In the genomic region with DNA sequence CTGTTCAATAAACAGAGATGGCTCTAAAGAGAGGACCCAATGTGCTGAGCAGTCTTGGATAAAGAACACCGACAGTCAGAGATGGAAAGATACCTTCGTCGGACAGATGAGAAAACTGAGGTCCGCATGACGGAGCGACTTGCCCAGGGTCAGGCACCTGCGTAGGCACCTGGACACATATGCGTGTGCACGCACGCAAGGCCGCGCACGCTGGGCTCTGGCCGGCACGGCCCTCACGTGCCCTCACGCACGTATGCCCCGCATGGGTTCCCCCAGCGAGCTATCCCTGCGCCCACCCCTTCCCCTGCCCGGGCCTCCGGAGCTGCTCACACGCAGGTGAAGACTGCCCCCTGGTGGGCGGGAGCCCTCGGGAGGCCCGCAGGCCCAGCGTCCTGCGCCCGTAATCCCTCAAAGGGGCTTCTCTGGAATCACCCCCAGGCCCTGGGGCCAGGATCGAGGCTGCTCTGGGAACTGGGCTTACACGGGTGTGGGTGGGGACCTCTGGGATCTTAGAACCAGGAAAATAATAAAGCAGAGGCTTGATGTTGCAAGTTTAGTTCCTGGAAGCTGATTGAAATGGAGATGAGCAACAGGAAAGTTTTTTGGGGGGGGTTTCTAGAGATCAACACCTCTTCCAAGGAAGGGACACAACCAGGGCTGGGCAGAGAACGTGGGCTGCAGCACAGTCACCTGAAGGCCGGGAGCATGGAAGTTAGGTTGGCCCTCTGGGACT, we compare ENCODE assay signal across 8 cellular contexts.
DNase-seq lines count a peak whose midpoint lies in the region; ATAC-seq, FAIRE-seq and TF ChIP-seq lines count a peak whose summit lies in the region.

No MANE protein-coding gene starts in this region.

- H3K79me1 ChIP-seq in neuronal stem cell (ENCODE audit: low read depth, low read length), result no peaks in the 10 kb centered on the region

- peak overlapping the region; percentile 61 for H3K4me3 Mint-ChIP-seq in activated T-helper 17 cell treated with anti-CD3 and anti-CD28 coated beads, Interleukin-2, amount 50 U/mL, for 72 hours

- no peaks in the 10 kb centered on the region for H3K36me3 Mint-ChIP-seq in activated T-helper 17 cell treated with anti-CD3 and anti-CD28 coated beads, Interleukin-2, amount 50 U/mL, for 72 hours (ENCODE audit: low read depth)

- WGBS in neuronal stem cell (ENCODE audit: extremely low coverage in 2 of 2, insufficient read length in 2 of 2, insufficient replicate concordance in 1 of 2), 2 donors, result no CpG with 5 or more reads among the region's 34 CpGs
- 12 to 26% (median 15%) methylated on average over 19 to 34 of the region's 34 CpGs for WGBS in stomach, 5 donors

- no peak overlapping the region for H2BK120ac ChIP-seq in neuronal stem cell (ENCODE audit: low read depth, low read length)

- H2AFZ ChIP-seq in OCI-LY7 (ENCODE audit: low read length) (no peak overlapping the region), neuronal stem cell (ENCODE audit: low read length) (peak overlapping the region; percentile 79)

- peak; percentile 80 for DNase-seq in A673 (ENCODE audit: low spot score)
- peak; percentile 66 for DNase-seq in GM19239 (ENCODE audit: insufficient read length, low spot score)
- DNase-seq in OCI-LY7 (ENCODE audit: low spot score), result peak; percentile 34
- DNase-seq in fibroblast of peridontal ligament (ENCODE audit: extremely low read depth), result peak; percentile 52
- peak; percentile 77 for DNase-seq in neuronal stem cell (ENCODE audit: low spot score)
- DNase-seq in stomach, result peak; percentile 61
- no peak for DNase-seq in SIG-M5 treated with dmso at 0.1 percent for 504 hours (lab: John Stamatoyannopoulos, UW; ENCODE audit: unreplicated experiment)

- H3K9ac ChIP-seq in neuronal stem cell (ENCODE audit: low read depth, low read length, poor library complexity), result no peak overlapping the region

- intact Hi-C loops in A673 (cut with micrococcal nuclease; ENCODE audit: unreplicated experiment) (loop anchor here (5.0 kb wide), 2 partner anchors 104 to 1059 kb away; a partner anchor contains a TSS), OCI-LY7 (cut with micrococcal nuclease; ENCODE audit: unreplicated experiment) (no loop called here), stomach (cut with DNase I; ENCODE audit: low total_unique reads) (no loop called here)

- H4K20me1 ChIP-seq in OCI-LY7 (ENCODE audit: insufficient read depth, low read length), result no peaks in the 10 kb centered on the region

- peak overlapping the region; percentile 92 for H3K18ac ChIP-seq in neuronal stem cell (ENCODE audit: low read length)

- H3K79me2 ChIP-seq in OCI-LY7 (ENCODE audit: insufficient read depth, low read depth, low read length), result no peaks in the 10 kb centered on the region

- H3K14ac ChIP-seq in neuronal stem cell (ENCODE audit: low read length), result no peak overlapping the region

- no peak overlapping the region for H4K91ac ChIP-seq in neuronal stem cell (ENCODE audit: low read depth, low read length, poor library complexity)

- no peaks in the 10 kb centered on the region for H3K9me2 ChIP-seq in OCI-LY7 (ENCODE audit: insufficient read depth, low read length)

- H3K27ac Mint-ChIP-seq in activated T-helper 17 cell treated with anti-CD3 and anti-CD28 coated beads, Interleukin-2, amount 50 U/mL, for 72 hours, result peak overlapping the region; percentile 80

- BruUV-seq in A673 (replicated peaks; lab: Mats Ljungman, UMichigan) (no TSS peak), OCI-LY7 (replicated peaks; lab: Mats Ljungman, UMichigan) (no TSS peak)

- FAIRE-seq in GM19239 (lab: Jason Lieb, UNC), result no peak

- no peaks in the 10 kb centered on the region for H3K9me3 Mint-ChIP-seq in activated T-helper 17 cell treated with anti-CD3 and anti-CD28 coated beads, Interleukin-2, amount 50 U/mL, for 72 hours

- no peak overlapping the region for H3K4ac ChIP-seq in neuronal stem cell (ENCODE audit: low read length)

- no peak overlapping the region for H3K27ac ChIP-seq in A673 (ENCODE audit: low read depth, low read length, poor library complexity, severe bottlenecking)
- no peak overlapping the region for H3K27ac ChIP-seq in OCI-LY7 (ENCODE audit: low read depth, low read length, poor library complexity, severe bottlenecking)
- no peak overlapping the region for H3K27ac ChIP-seq in neuronal stem cell (replicated peaks; ENCODE audit: low read length)
- H3K27ac ChIP-seq in stomach, result peak overlapping the region in 1 of 5 donors; percentile 30

- peak; percentile 79 for ATAC-seq in activated T-helper 17 cell treated with anti-CD3 and anti-CD28 coated beads, Interleukin-2, amount 50 U/mL, for 72 hours (replicated peaks)

- no peaks in the 10 kb centered on the region for H3K27me3 ChIP-seq in A673 (replicated peaks; ENCODE audit: insufficient read depth, low read depth, low read length, poor library complexity)
- H3K27me3 ChIP-seq in neuronal stem cell (ENCODE audit: control insufficient read depth in 3 of 3, insufficient read depth in 3 of 3, low read depth in 1 of 3, low read length in 3 of 3), result no peaks in the 10 kb centered on the region
- H3K27me3 ChIP-seq in stomach, result peaks cover 0 to 11% (median 0%) of the 10 kb centered on the region in 3 donors

- peak overlapping the region; percentile 42 for H2AK5ac ChIP-seq in neuronal stem cell (ENCODE audit: low read depth, low read length)

- no peak overlapping the region for H4K8ac ChIP-seq in neuronal stem cell (ENCODE audit: low read depth, low read length)

- peaks cover 7% of the 10 kb centered on the region for H3K9me3 ChIP-seq in A673 (ENCODE audit: low read depth, low read length, poor library complexity, severe bottlenecking)
- peaks cover 1% of the 10 kb centered on the region; the same call in 1 of the 2 replicates for H3K9me3 ChIP-seq in OCI-LY7 (ENCODE audit: low read length)
- H3K9me3 ChIP-seq in neuronal stem cell (replicated peaks in 1 of 2; ENCODE audit: control insufficient read depth in 2 of 2, insufficient read depth in 1 of 2, low read depth in 1 of 2, low read length in 2 of 2), result peaks cover 0 to 1% of the 10 kb centered on the region in 2 donors
- peaks cover 0 to 12% (median 4%) of the 10 kb centered on the region in 4 donors for H3K9me3 ChIP-seq in stomach

- H3K4me3 ChIP-seq in A673 (ENCODE audit: low read depth, low read length, poor library complexity, severe bottlenecking) (no peak overlapping the region), OCI-LY7 (ENCODE audit: low read depth, low read length, poor library complexity, severe bottlenecking) (no peak overlapping the region), neuronal stem cell (ENCODE audit: low read length in 2 of 2) (no peak overlapping the region), stomach (peak overlapping the region; percentile 7 to 20 (median 14))

- H3K36me3 ChIP-seq in A673 (ENCODE audit: insufficient read depth, low read length, poor library complexity, severe bottlenecking) (no peaks in the 10 kb centered on the region), OCI-LY7 (ENCODE audit: insufficient read depth, low read length) (no peaks in the 10 kb centered on the region), neuronal stem cell (replicated peaks in 1 of 2; ENCODE audit: control insufficient read depth in 2 of 2, insufficient read depth in 2 of 2, low read length in 2 of 2) (no peaks in the 10 kb centered on the region), stomach (peaks cover 0 to 8% (median 0%) of the 10 kb centered on the region in 4 donors)

- peak overlapping the region; percentile 26 for H2BK12ac ChIP-seq in neuronal stem cell (ENCODE audit: low read length)

- H3K4me1 Mint-ChIP-seq in activated T-helper 17 cell treated with anti-CD3 and anti-CD28 coated beads, Interleukin-2, amount 50 U/mL, for 72 hours, result peaks cover 20% of the 10 kb centered on the region

- CTCF ChIA-PET in A673 (lab: Charles Lee) (interaction anchor here (1.0 kb wide), 1 partner anchor 106 kb away, joined by 5 read pairs; no protein-coding TSS in a partner anchor), OCI-LY7 (lab: Charles Lee; ENCODE audit: unreplicated experiment) (interaction anchor here (0.6 kb wide), 1 partner anchor 1239 kb away, joined by 3 read pairs; no protein-coding TSS in a partner anchor)

- POLR2A ChIA-PET in A673 (lab: Charles Lee; ENCODE audit: low non-redundant PET), result no interaction called here
- POLR2A ChIA-PET in OCI-LY7 (lab: Charles Lee), result no interaction called here

- no peak overlapping the region for H2BK15ac ChIP-seq in neuronal stem cell (ENCODE audit: low read length)

- no peak overlapping the region for H3K4me2 ChIP-seq in OCI-LY7 (ENCODE audit: low read length)
- H3K4me2 ChIP-seq in neuronal stem cell (ENCODE audit: insufficient read depth, low read length, poor library complexity, severe bottlenecking), result peak overlapping the region; percentile 62

- TF ChIP-seq CTCF in A673 (conservative IDR thresholded peaks at IDR 0.05; ENCODE audit: low read depth, low read length), result peak; percentile 92
- TF ChIP-seq CTCF in OCI-LY7 (conservative IDR thresholded peaks at IDR 0.05; ENCODE audit: low read length), result peak; percentile 82
- TF ChIP-seq CTCF in stomach (IDR thresholded peaks at IDR 0.05), result peak in 5 of 7 experiments; percentile 24 to 92 (median 71)

- peaks cover 5% of the 10 kb centered on the region for H3K27me3 Mint-ChIP-seq in activated T-helper 17 cell treated with anti-CD3 and anti-CD28 coated beads, Interleukin-2, amount 50 U/mL, for 72 hours

- no peak overlapping the region for H2BK5ac ChIP-seq in neuronal stem cell (ENCODE audit: low read length)

- TF ChIP-seq POLR2A in stomach (IDR thresholded peaks at IDR 0.05), result no peak

- H3K23ac ChIP-seq in neuronal stem cell (ENCODE audit: low read depth, low read length, poor library complexity), result no peak overlapping the region

- no peak for TF ChIP-seq EP300 in stomach (IDR thresholded peaks at IDR 0.05)

- H3K4me1 ChIP-seq in A673 (ENCODE audit: insufficient read depth, low read length, poor library complexity, severe bottlenecking) (no peaks in the 10 kb centered on the region), OCI-LY7 (ENCODE audit: insufficient read depth, low read length, poor library complexity, severe bottlenecking) (no peaks in the 10 kb centered on the region), neuronal stem cell (ENCODE audit: control insufficient read depth in 2 of 2, insufficient read depth in 1 of 2, low read depth in 1 of 2, low read length in 2 of 2) (peaks cover 0 to 3% of the 10 kb centered on the region in 2 donors), stomach (peaks cover 0 to 23% (median 8%) of the 10 kb centered on the region in 4 donors)

Comparison
In these comparisons a context has a peak if more than half of its experiments do, and no peak if none do; other contexts are left out.
1. H3K4me3 ChIP-seq: peak in stomach (4 of 4); none in A673 (single experiment), OCI-LY7 (single experiment) and neuronal stem cell (0 of 2).
2. Peak in every context shown above with its lines, with median percentiles within 50 percentile points of each other: CTCF ChIP-seq.